In genomic region chr11:108007819-108008218, GRCh38 we compare ENCODE assay signal across 20 cellular contexts. TPM values are rescaled to one million over a fixed set of nuclear protein-coding genes. Genes with fewer than 3 reads are reported as not detected.
DNase-seq lines count a peak whose midpoint lies in the region; ATAC-seq, FAIRE-seq and TF ChIP-seq lines count a peak whose summit lies in the region.
"Had no signal": no experiment of that assay in that cellular context is flagged by ENCODE, and none has a peak within 500 bp of the region (broad histone marks: within the 10 kb centered on the region; RNA-seq: fewer than 3 reads in every experiment).

No MANE protein-coding gene starts in this region.

- POLR2A ChIA-PET in A549 (lab: Yijun Ruan, JAX) = no interaction called here

- H3K27ac ChIP-seq in A549 (no peak overlapping the region), neural cell (ENCODE audit: low read length) (no peak overlapping the region)
- no peak overlapping the region for H3K27ac ChIP-seq in CD4-positive, CD25-positive, alpha-beta regulatory T cell (ENCODE audit: insufficient read depth, low read length, poor library complexity, severe bottlenecking)

- no peak overlapping the region for H3K9ac ChIP-seq in neural cell (ENCODE audit: low read length)

- H4K20me1 ChIP-seq in neural cell (ENCODE audit: insufficient read depth) = no peaks in the 10 kb centered on the region

- no peaks in the 10 kb centered on the region for H3K36me3 ChIP-seq in CD4-positive, CD25-positive, alpha-beta regulatory T cell (ENCODE audit: control insufficient read depth, insufficient read depth, low read length)
- H3K36me3 ChIP-seq in neural cell (ENCODE audit: insufficient read depth, low read length) = no peaks in the 10 kb centered on the region
- H3K36me3 ChIP-seq: Peyer's patch, prostate gland, thyroid gland had no signal

- H3K79me2 ChIP-seq in neural cell (replicated peaks; ENCODE audit: insufficient read depth, low read length) = peaks cover 34% of the 10 kb centered on the region

- no peak for ATAC-seq in A549
- ATAC-seq in CD4-positive, CD25-positive, alpha-beta regulatory T cell (ENCODE audit: low read depth in 2 of 2) = no peak
- no peak for ATAC-seq in HG03025 (IDR thresholded peaks at IDR 0.05; ENCODE audit: low FRiP score, unreplicated experiment)
- ATAC-seq in GM21529 (IDR thresholded peaks at IDR 0.05; ENCODE audit: unreplicated experiment) = no peak

- H3K4me3 ChIP-seq in A549 (no peak overlapping the region), neural cell (ENCODE audit: low read length) (peak overlapping the region; percentile 88)
- H3K4me3 ChIP-seq in CD4-positive, CD25-positive, alpha-beta regulatory T cell (ENCODE audit: low read depth, low read length) = no peak overlapping the region

- peak overlapping the region; percentile 87; the same call in 2 of the 3 replicates for H3K4me2 ChIP-seq in A549
- H3K4me2 ChIP-seq in neural cell (ENCODE audit: low read length) = no peak overlapping the region

- H3K27me3 ChIP-seq in CD4-positive, CD25-positive, alpha-beta regulatory T cell (ENCODE audit: control insufficient read depth, insufficient read depth, low read length) = no peaks in the 10 kb centered on the region
- H3K27me3 ChIP-seq in neural cell (ENCODE audit: insufficient read depth, low read depth, low read length) = no peaks in the 10 kb centered on the region
- H3K27me3 ChIP-seq: dorsolateral prefrontal cortex, Peyer's patch, thyroid gland had no signal

- H3K4me3 Mint-ChIP-seq in CD4-positive, CD25-positive, alpha-beta regulatory T cell = peak overlapping the region in 2 of 4 donors; percentile 98 to 100
- peak overlapping the region in 2 of 5 experiments; percentile 97 to 99 for H3K4me3 Mint-ChIP-seq in brain
- H3K4me3 Mint-ChIP-seq: nephron progenitor cell had no signal

- no peaks in the 10 kb centered on the region for H3K9me2 ChIP-seq in neural cell (ENCODE audit: insufficient read depth, low read length)

- H3K9me3 Mint-ChIP-seq in CD4-positive, CD25-positive, alpha-beta regulatory T cell = no peaks in the 10 kb centered on the region
- no peaks in the 10 kb centered on the region for H3K9me3 Mint-ChIP-seq in brain
- H3K9me3 Mint-ChIP-seq: memory B cell, nephron progenitor cell had no signal

- no peaks in the 10 kb centered on the region for H3F3A ChIP-seq in neural cell (ENCODE audit: insufficient read depth, low read length, poor library complexity, severe bottlenecking)

- CTCF ChIA-PET in A549 (lab: Yijun Ruan, JAX) = interaction anchor here (0.7 to 1.9 kb wide), 7 partner anchors 11 to 1932 kb away, joined by 3 to 5 read pairs (median 4); no protein-coding TSS in a partner anchor

- WGBS in A549 (ENCODE audit: missing lambda C conversion rate) = 90% methylated on average over 12 of the region's 18 CpGs

- peaks cover 6% of the 10 kb centered on the region for H3K27me3 Mint-ChIP-seq in CD4-positive, CD25-positive, alpha-beta regulatory T cell
- peaks cover 7% of the 10 kb centered on the region for H3K27me3 Mint-ChIP-seq in brain
- H3K27me3 Mint-ChIP-seq: memory B cell had no signal

- TF ChIP-seq EP300 in A549 (IDR thresholded peaks at IDR 0.05) = no peak
- TF ChIP-seq EP300 in neural cell (conservative IDR thresholded peaks at IDR 0.05; ENCODE audit: poor library complexity, severe bottlenecking) = no peak

- no peak for FAIRE-seq in A549 (lab: Jason Lieb, UNC)

- TF ChIP-seq RAD21 in A549 (conservative IDR thresholded peaks at IDR 0.05 in 1 of 2, IDR thresholded peaks at IDR 0.05 in 1 of 2) (no peak), neural cell (conservative IDR thresholded peaks at IDR 0.05) (no peak)

- no peak for TF ChIP-seq POLR2A in A549 (IDR thresholded peaks at IDR 0.05; ENCODE audit: low read length)

- H3K27ac Mint-ChIP-seq in CD4-positive, CD25-positive, alpha-beta regulatory T cell = peak overlapping the region in 2 of 3 donors; percentile 46 to 98
- H3K27ac Mint-ChIP-seq in brain = peak overlapping the region; percentile 96 to 100 (median 99)

- peak overlapping the region; percentile 100 for H2AFZ ChIP-seq in neural cell (ENCODE audit: low read depth, low read length)

- H3K36me3 Mint-ChIP-seq in CD4-positive, CD25-positive, alpha-beta regulatory T cell = no peaks in the 10 kb centered on the region
- peaks cover 6% of the 10 kb centered on the region for H3K36me3 Mint-ChIP-seq in brain
- H3K36me3 Mint-ChIP-seq: memory B cell had no signal

- H3K9me3 ChIP-seq in A549 (no peaks in the 10 kb centered on the region), neural cell (ENCODE audit: low read length) (no peaks in the 10 kb centered on the region)
- no peaks in the 10 kb centered on the region for H3K9me3 ChIP-seq in CD4-positive, CD25-positive, alpha-beta regulatory T cell (ENCODE audit: control insufficient read depth in 2 of 2, low read length in 2 of 2)
- H3K9me3 ChIP-seq: Peyer's patch, prostate gland, thyroid gland had no signal

- DNase-seq in A549 (ENCODE audit: low read depth in 1 of 2, low spot score in 1 of 2) = no peak
- no peak for DNase-seq in CD4-positive, CD25-positive, alpha-beta regulatory T cell
- no peak for DNase-seq in NCI-H510A (lab: John Stamatoyannopoulos, UW)
- DNase-seq: activated CD4-positive, CD25-positive, alpha-beta regulatory T cell; activated gamma-delta T cell treated with Interleukin-2 at 50 U/mL for 16 hours; central memory CD4-positive, alpha-beta T cell; dorsolateral prefrontal cortex; NCI-H2081 treated with DMSO at 0.1 percent for 48 hours; nephron progenitor cell; NK-92 treated with Interleukin-12 subunit alpha and Interleukin-12 subunit beta, amount 100 ng/mL, for 24 hours; Peyer's patch; stimulated activated naive CD8-positive, alpha-beta T cell treated with anti-CD3 and anti-CD28 coated beads, Interleukin-15, Interleukin-2, amounts not matched to agents 100 U/mL and 50 U/mL, for 24 hours; T-helper 9 cell; thyroid gland had no signal

- peaks cover 9% of the 10 kb centered on the region; the same call in 2 of the 3 replicates for H3K4me1 ChIP-seq in A549
- peaks cover 17% of the 10 kb centered on the region for H3K4me1 ChIP-seq in CD4-positive, CD25-positive, alpha-beta regulatory T cell (ENCODE audit: control insufficient read depth, insufficient read depth, low read length, poor library complexity, severe bottlenecking)
- H3K4me1 ChIP-seq: prostate gland had no signal

- TF ChIP-seq CTCF in A549 (IDR thresholded peaks at IDR 0.05) (no peak), brain (conservative IDR thresholded peaks at IDR 0.05) (no peak), neural cell (IDR thresholded peaks at IDR 0.05; ENCODE audit: poor library complexity, severe bottlenecking) (no peak)

- peaks cover 4 to 24% (median 10%) of the 10 kb centered on the region in 4 donors for H3K4me1 Mint-ChIP-seq in CD4-positive, CD25-positive, alpha-beta regulatory T cell
- peaks cover 10% of the 10 kb centered on the region for H3K4me1 Mint-ChIP-seq in brain

TF ChIP-seq in A549, 52 proteins besides CTCF, POLR2A, EP300 and RAD21 (continues in another document):
- TF ChIP-seq HDAC2 (IDR thresholded peaks at IDR 0.05) (no peak), GATA3 (IDR thresholded peaks at IDR 0.05; ENCODE audit: borderline replicate concordance) (no peak), CHD2 (IDR thresholded peaks at IDR 0.05; ENCODE audit: low read length, partially characterized antibody) (no peak), ESRRA (IDR thresholded peaks at IDR 0.05; ENCODE audit: borderline replicate concordance, low read length) (no peak), HOXA7 (CRISPR knock-in tag; IDR thresholded peaks at IDR 0.05) (no peak), KDM1A (IDR thresholded peaks at IDR 0.05; ENCODE audit: low read depth) (no peak), ZNF302 (CRISPR knock-in tag; IDR thresholded peaks at IDR 0.05) (no peak), ZSCAN20 (CRISPR knock-in tag; IDR thresholded peaks at IDR 0.05) (no peak)
- TF ChIP-seq, protein P1, sequence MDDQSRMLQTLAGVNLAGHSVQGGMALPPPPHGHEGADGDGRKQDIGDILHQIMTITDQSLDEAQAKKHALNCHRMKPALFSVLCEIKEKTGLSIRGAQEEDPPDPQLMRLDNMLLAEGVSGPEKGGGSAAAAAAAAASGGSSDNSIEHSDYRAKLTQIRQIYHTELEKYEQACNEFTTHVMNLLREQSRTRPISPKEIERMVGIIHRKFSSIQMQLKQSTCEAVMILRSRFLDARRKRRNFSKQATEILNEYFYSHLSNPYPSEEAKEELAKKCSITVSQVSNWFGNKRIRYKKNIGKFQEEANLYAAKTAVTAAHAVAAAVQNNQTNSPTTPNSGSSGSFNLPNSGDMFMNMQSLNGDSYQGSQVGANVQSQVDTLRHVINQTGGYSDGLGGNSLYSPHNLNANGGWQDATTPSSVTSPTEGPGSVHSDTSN (IDR thresholded peaks at IDR 0.05) = no peak

TF ChIP-seq in neural cell, 6 proteins besides CTCF, POLR2A, EP300 and RAD21 (continues in another document):
- no peak for TF ChIP-seq EZH2 (IDR thresholded peaks at IDR 0.05; ENCODE audit: borderline replicate concordance, insufficient read depth, low read length, poor library complexity, severe bottlenecking)

RNA-seq across cellular contexts. Expression of gene CUL5, which starts 0.9 kb away (rescaled TPM):
- polyA plus RNA-seq in A549 (2011; rRNA removed) (14.4 and 24.3 TPM in 2 replicates), A549 (2017; fragmentation: RNase III; extraction: RNeasy Plus Mini Kit Qiagen cat#74134 plus additional on column Dnase treatment) (9.5 to 9.7 TPM (median 9.7 TPM) in 3 replicates), brain (ENCODE audit: insufficient read depth, low read depth, low replicate concordance) (4.2 TPM), neural cell (37.0 and 40.2 TPM in 2 replicates)
- 5.9 and 6.3 TPM in 2 replicates for polyA plus RNA-seq in A549 (2012; cell fraction: cytosol; rRNA removed)
- 6.2 and 8.4 TPM in 2 replicates for polyA plus RNA-seq in A549 (2012; cell fraction: nucleus; rRNA removed)
- 18.8 and 26.9 TPM in 2 replicates for polyA minus RNA-seq in A549 (2011; rRNA and poly(A)+ RNA removed)
- total RNA-seq in CD4-positive, CD25-positive, alpha-beta regulatory T cell = 53.1 TPM
- 10 to 100 TPM; 24.9 to 36.6 (median 33.3) TPM for polyA plus RNA-seq in CD4-positive, CD25-positive, alpha-beta regulatory T cell
- 112 and 114 TPM in 2 replicates for polyA minus RNA-seq in neural cell
